14 cellular contexts compared by ENCODE assay signal in genomic region chr2:1799174-1799573, GRCh38.
"Had no signal": no experiment of that assay in that cellular context is flagged by ENCODE, and none has a peak within 500 bp of the region (broad histone marks: within the 10 kb centered on the region; RNA-seq: fewer than 3 reads in every experiment).

No MANE protein-coding gene starts in this region.

- H3K9me3 Mint-ChIP-seq: activated B cell treated with CpG ODN at 0.5 μM for 24 hours; activated CD4-positive, alpha-beta T cell treated with anti-CD3 and anti-CD28 coated beads, Interleukin-2, amount 10 ng/mL, durations not matched to agents 7 days and 5 days; activated naive CD4-positive, alpha-beta T cell treated with anti-CD3 and anti-CD28 coated beads, Interleukin-2, amount 50 U/mL, for 24 hours; nephron progenitor cell had no signal

- H3K4me1 Mint-ChIP-seq: activated B cell treated with CpG ODN at 0.5 μM for 24 hours had no signal

- H3K27me3 Mint-ChIP-seq: activated naive CD4-positive, alpha-beta T cell treated with anti-CD3 and anti-CD28 coated beads, Interleukin-2, amount 50 U/mL, for 24 hours had no signal

- H3K4me3 Mint-ChIP-seq: activated B cell treated with CpG ODN at 0.5 μM for 24 hours; activated CD4-positive, alpha-beta T cell treated with anti-CD3 and anti-CD28 coated beads, Interleukin-2, amount 10 ng/mL, durations not matched to agents 7 days and 5 days; nephron progenitor cell; T-helper 1 cell treated with Interleukin-12 subunit alpha and Interleukin-12 subunit beta and Interleukin-4 antibody, amounts not matched to agents 30 μg/mL and 1 μg/mL, for 36 hours had no signal

- H3K9me3 ChIP-seq: heart right ventricle, tibial artery, uterus had no signal

- H3K27ac Mint-ChIP-seq: activated B cell treated with CpG ODN at 0.5 μM for 24 hours; activated naive CD4-positive, alpha-beta T cell treated with anti-CD3 and anti-CD28 coated beads, Interleukin-2, amount 50 U/mL, for 24 hours; T-helper 1 cell treated with Interleukin-12 subunit alpha and Interleukin-12 subunit beta and Interleukin-4 antibody, amounts not matched to agents 30 μg/mL and 1 μg/mL, for 36 hours had no signal

- H3K27ac ChIP-seq: brain microvascular endothelial cell, heart right ventricle, tibial artery had no signal

- H3K4me1 ChIP-seq: uterus had no signal

- ATAC-seq: left lobe of liver had no signal

- H3K4me3 ChIP-seq: heart right ventricle, uterus had no signal

- H3K36me3 Mint-ChIP-seq: activated naive CD4-positive, alpha-beta T cell treated with anti-CD3 and anti-CD28 coated beads, Interleukin-2, amount 50 U/mL, for 24 hours had no signal

- H3K36me3 ChIP-seq: brain microvascular endothelial cell, heart right ventricle, tibial artery, uterus had no signal

- H3K27me3 ChIP-seq: brain microvascular endothelial cell, tibial artery, uterus had no signal

- DNase-seq: activated B cell treated with CpG ODN at 0.5 μM for 24 hours; activated CD4-positive, alpha-beta T cell treated with anti-CD3 and anti-CD28 coated beads, Interleukin-2, amount 10 ng/mL, durations not matched to agents 7 days and 5 days; activated CD8-positive, alpha-beta memory T cell treated with anti-CD3 and anti-CD28 coated beads for 24 hours; activated effector memory CD4-positive, alpha-beta T cell treated with Interleukin-2 at 50 U/mL for 16 hours; brain microvascular endothelial cell; cerebellar nuclear complex; heart right ventricle; mammary epithelial cell; nephron progenitor cell; tibial artery; uterus had no signal
